ENCODE assay signal across 12 cellular contexts in the genomic region with DNA sequence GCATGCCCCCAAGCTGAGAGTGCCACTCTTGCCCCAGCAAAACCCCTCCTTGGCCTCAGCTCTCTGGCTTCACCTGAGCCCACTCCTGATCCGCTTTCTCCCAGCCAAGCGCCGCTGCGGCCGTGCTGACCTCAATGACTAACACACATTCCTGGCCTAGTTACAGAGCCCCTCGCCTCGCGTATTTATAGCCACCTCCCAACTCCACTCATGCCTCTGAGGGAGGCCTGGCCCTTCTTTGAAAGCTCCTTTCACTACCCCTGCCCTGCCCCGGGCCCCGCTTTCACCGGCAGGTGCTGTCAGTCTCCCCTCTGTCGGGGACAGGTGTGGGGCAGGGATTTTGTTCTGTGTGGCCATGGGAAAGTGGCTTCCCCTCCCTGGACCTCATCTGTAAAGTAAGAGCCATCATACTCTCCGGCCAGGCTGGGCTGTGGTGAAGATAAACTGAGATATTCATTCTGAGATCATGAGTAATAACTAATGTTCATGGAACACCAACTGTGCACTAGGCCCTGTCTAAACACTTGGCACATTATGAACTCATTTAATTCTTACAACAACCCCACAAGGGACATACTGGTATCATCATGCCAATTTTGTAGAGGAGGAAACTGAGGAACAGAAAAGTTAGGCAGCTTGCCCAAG. TPM values are rescaled to one million over a fixed set of nuclear protein-coding genes. Genes with fewer than 3 reads are reported as not detected.
DNase-seq lines count a peak whose midpoint lies in the region; ATAC-seq and TF ChIP-seq lines count a peak whose summit lies in the region.
"Had no signal": no experiment of that assay in that cellular context is flagged by ENCODE, and none has a peak within 500 bp of the region (broad histone marks: within the 10 kb centered on the region; RNA-seq: fewer than 3 reads in every experiment).

No MANE protein-coding gene starts in this region.

- no peak overlapping the region for H3K4me3 Mint-ChIP-seq in natural killer cell treated with Interleukin-12 subunit alpha and Interleukin-12 subunit beta and Interleukin-15 and Interleukin-18, amount 100 ng/mL, for 72 hours
- no peak overlapping the region for H3K4me3 Mint-ChIP-seq in natural killer cell
- H3K4me3 Mint-ChIP-seq in chondrocyte (ENCODE audit: unreplicated experiment): no peak overlapping the region
- no peak overlapping the region for H3K4me3 Mint-ChIP-seq in T-helper 17 cell

- H3K9me3 ChIP-seq in neuronal stem cell (replicated peaks in 1 of 2; ENCODE audit: control insufficient read depth in 2 of 2, insufficient read depth in 1 of 2, low read depth in 1 of 2, low read length in 2 of 2): peaks cover 0 to 1% of the 10 kb centered on the region in 2 donors
- H3K9me3 ChIP-seq in esophagus muscularis mucosa: no peaks in the 10 kb centered on the region
- no peaks in the 10 kb centered on the region for H3K9me3 ChIP-seq in T-helper 17 cell (ENCODE audit: control insufficient read depth, low read length, poor library complexity, severe bottlenecking)
- no peaks in the 10 kb centered on the region for H3K9me3 ChIP-seq in left lung

- H2AFZ ChIP-seq in neuronal stem cell (ENCODE audit: low read length): no peak overlapping the region
- H2AFZ ChIP-seq: parathyroid adenoma had no signal

- no peak overlapping the region for H2BK15ac ChIP-seq in neuronal stem cell (ENCODE audit: low read length)

- no peak overlapping the region for H3K27ac ChIP-seq in neuronal stem cell (replicated peaks; ENCODE audit: low read length)
- no peak overlapping the region for H3K27ac ChIP-seq in esophagus muscularis mucosa (replicated peaks in 1 of 4)
- H3K27ac ChIP-seq in left lung: no peak overlapping the region
- H3K27ac ChIP-seq: parathyroid adenoma had no signal

- H3K27me3 Mint-ChIP-seq in natural killer cell treated with Interleukin-12 subunit alpha and Interleukin-12 subunit beta and Interleukin-15 and Interleukin-18, amount 100 ng/mL, for 72 hours: peaks cover 15 to 17% of the 10 kb centered on the region in 2 donors
- H3K27me3 Mint-ChIP-seq in natural killer cell (ENCODE audit: low read depth in 2 of 2): peaks cover 11 to 23% of the 10 kb centered on the region in 2 donors
- peaks cover 22% of the 10 kb centered on the region for H3K27me3 Mint-ChIP-seq in chondrocyte (ENCODE audit: low read depth)
- H3K27me3 Mint-ChIP-seq in T-helper 17 cell: peaks cover 61% of the 10 kb centered on the region

- H2AK5ac ChIP-seq in neuronal stem cell (ENCODE audit: low read depth, low read length): peak overlapping the region; percentile 37

- H4K8ac ChIP-seq in neuronal stem cell (ENCODE audit: low read depth, low read length): no peak overlapping the region

- no peaks in the 10 kb centered on the region for H3K79me1 ChIP-seq in neuronal stem cell (ENCODE audit: low read depth, low read length)

- peak overlapping the region; percentile 15 for H3K14ac ChIP-seq in neuronal stem cell (ENCODE audit: low read length)

- no peak overlapping the region for H2BK12ac ChIP-seq in neuronal stem cell (ENCODE audit: low read length)

- H3K36me3 Mint-ChIP-seq in natural killer cell treated with Interleukin-12 subunit alpha and Interleukin-12 subunit beta and Interleukin-15 and Interleukin-18, amount 100 ng/mL, for 72 hours: no peaks in the 10 kb centered on the region
- H3K36me3 Mint-ChIP-seq in natural killer cell (no peaks in the 10 kb centered on the region), chondrocyte (ENCODE audit: low read depth) (no peaks in the 10 kb centered on the region), T-helper 17 cell (ENCODE audit: low read depth) (peaks cover 2% of the 10 kb centered on the region)

- no peaks in the 10 kb centered on the region for H3K4me1 Mint-ChIP-seq in natural killer cell treated with Interleukin-12 subunit alpha and Interleukin-12 subunit beta and Interleukin-15 and Interleukin-18, amount 100 ng/mL, for 72 hours (ENCODE audit: low read depth in 2 of 2)
- H3K4me1 Mint-ChIP-seq in natural killer cell (no peaks in the 10 kb centered on the region), chondrocyte (ENCODE audit: low read depth) (peaks cover 24% of the 10 kb centered on the region), T-helper 17 cell (peaks cover 2% of the 10 kb centered on the region)

- no peak for TF ChIP-seq EP300 in esophagus muscularis mucosa (IDR thresholded peaks at IDR 0.05)

- DNase-seq in natural killer cell treated with Interleukin-12 subunit alpha and Interleukin-12 subunit beta and Interleukin-15 and Interleukin-18, amount 100 ng/mL, for 72 hours (ENCODE audit: low spot score): peak; percentile 6
- DNase-seq in natural killer cell (no peak), chondrocyte (ENCODE audit: low spot score) (peak; percentile 84), neuronal stem cell (ENCODE audit: low spot score) (no peak), HUDEP-2 (lab: John Stamatoyannopoulos, UW; ENCODE audit: unreplicated experiment in 76 of 76) (no peak), esophagus muscularis mucosa (ENCODE audit: extremely low spot score) (no peak), T-helper 17 cell (no peak), left lung (no peak)
- DNase-seq: AML-193, T-helper 1 cell had no signal

- H3K9ac ChIP-seq in neuronal stem cell (ENCODE audit: low read depth, low read length, poor library complexity): peak overlapping the region; percentile 55
- H3K9ac ChIP-seq: parathyroid adenoma had no signal

- no peak for TF ChIP-seq POLR2A in esophagus muscularis mucosa (IDR thresholded peaks at IDR 0.05; ENCODE audit: low read depth)

- peak overlapping the region; percentile 42 for H3K18ac ChIP-seq in neuronal stem cell (ENCODE audit: low read length)

- H3K4ac ChIP-seq in neuronal stem cell (ENCODE audit: low read length): no peak overlapping the region

- no peak overlapping the region for H3K27ac Mint-ChIP-seq in natural killer cell treated with Interleukin-12 subunit alpha and Interleukin-12 subunit beta and Interleukin-15 and Interleukin-18, amount 100 ng/mL, for 72 hours
- H3K27ac Mint-ChIP-seq in natural killer cell: no peak overlapping the region
- peak overlapping the region; percentile 94 for H3K27ac Mint-ChIP-seq in chondrocyte (ENCODE audit: unreplicated experiment)
- no peak overlapping the region for H3K27ac Mint-ChIP-seq in T-helper 17 cell

- H2BK120ac ChIP-seq in neuronal stem cell (ENCODE audit: low read depth, low read length): no peak overlapping the region

- H2BK5ac ChIP-seq in neuronal stem cell (ENCODE audit: low read length): peak overlapping the region; percentile 10

- WGBS in neuronal stem cell (ENCODE audit: extremely low coverage in 2 of 2, insufficient read length in 2 of 2, insufficient replicate concordance in 1 of 2), 2 donors: no CpG with 5 or more reads among the region's 13 CpGs
- 75% methylated on average over 13 of the region's 13 CpGs for WGBS in esophagus muscularis mucosa

- no peak overlapping the region for H4K91ac ChIP-seq in neuronal stem cell (ENCODE audit: low read depth, low read length, poor library complexity)

- TF ChIP-seq CTCF in natural killer cell (IDR thresholded peaks at IDR 0.05) (no peak), chondrocyte (IDR thresholded peaks at IDR 0.05) (no peak), esophagus muscularis mucosa (IDR thresholded peaks at IDR 0.05) (no peak), left lung (IDR thresholded peaks at IDR 0.05) (no peak)

- peaks cover 0 to 42% (median 0%) of the 10 kb centered on the region in 3 experiments for H3K27me3 ChIP-seq in neuronal stem cell (ENCODE audit: control insufficient read depth in 3 of 3, insufficient read depth in 3 of 3, low read depth in 1 of 3, low read length in 3 of 3)
- peaks cover 0 to 53% (median 0%) of the 10 kb centered on the region in 4 donors for H3K27me3 ChIP-seq in esophagus muscularis mucosa
- peaks cover 0 to 38% of the 10 kb centered on the region in 2 donors for H3K27me3 ChIP-seq in left lung

- no peak overlapping the region for H3K4me2 ChIP-seq in neuronal stem cell (ENCODE audit: insufficient read depth, low read length, poor library complexity, severe bottlenecking)

- H3K36me3 ChIP-seq in neuronal stem cell (replicated peaks in 1 of 2; ENCODE audit: control insufficient read depth in 2 of 2, insufficient read depth in 2 of 2, low read length in 2 of 2) (no peaks in the 10 kb centered on the region), esophagus muscularis mucosa (no peaks in the 10 kb centered on the region), left lung (no peaks in the 10 kb centered on the region)

- no peaks in the 10 kb centered on the region for H3K9me3 Mint-ChIP-seq in natural killer cell treated with Interleukin-12 subunit alpha and Interleukin-12 subunit beta and Interleukin-15 and Interleukin-18, amount 100 ng/mL, for 72 hours
- H3K9me3 Mint-ChIP-seq in natural killer cell (no peaks in the 10 kb centered on the region), chondrocyte (ENCODE audit: low read depth) (no peaks in the 10 kb centered on the region)

- H3K4me3 ChIP-seq in neuronal stem cell (ENCODE audit: low read length in 2 of 2): no peak overlapping the region
- H3K4me3 ChIP-seq in esophagus muscularis mucosa: no peak overlapping the region
- no peak overlapping the region for H3K4me3 ChIP-seq in left lung

- peak overlapping the region; percentile 13 for H3K23ac ChIP-seq in neuronal stem cell (ENCODE audit: low read depth, low read length, poor library complexity)

- intact Hi-C loops in natural killer cell (cut with micrococcal nuclease) (no loop called here), esophagus muscularis mucosa (cut with DNase I) (no loop called here), left lung (cut with DNase I) (no loop called here)

- H3K4me1 ChIP-seq in neuronal stem cell (ENCODE audit: control insufficient read depth in 2 of 2, insufficient read depth in 1 of 2, low read depth in 1 of 2, low read length in 2 of 2): peaks cover 0 to 5% of the 10 kb centered on the region in 2 donors
- peaks cover 0 to 4% (median 0%) of the 10 kb centered on the region in 4 donors for H3K4me1 ChIP-seq in esophagus muscularis mucosa
- no peaks in the 10 kb centered on the region for H3K4me1 ChIP-seq in left lung

- ATAC-seq in natural killer cell treated with Interleukin-12 subunit alpha and Interleukin-12 subunit beta and Interleukin-15 and Interleukin-18, amount 100 ng/mL, for 72 hours: no peak
- no peak for ATAC-seq in natural killer cell
- ATAC-seq in T-helper 17 cell: no peak
- no peak for ATAC-seq in left lung

RNA-seq across cellular contexts. Expression of a gene that starts 13.2 kb away (rescaled TPM):
- not detected for total RNA-seq in natural killer cell treated with Interleukin-12 subunit alpha and Interleukin-12 subunit beta and Interleukin-15 and Interleukin-18, amount 100 ng/mL, for 72 hours
- total RNA-seq in natural killer cell (not detected), chondrocyte (0.08 to 0.25 TPM (median 0.24 TPM) in 3 replicates), esophagus muscularis mucosa (under 1 TPM; under 0.01 to 0.75 (median 0.39) TPM), T-helper 17 cell (not detected), left lung (under 1 TPM in 1 of 2 donors, not detected in 1; 0.18 TPM)
- 0.15 TPM for polyA plus RNA-seq in neuronal stem cell (2013, experiment 1 of 2)
- 0.17 TPM for polyA plus RNA-seq in neuronal stem cell (2013, experiment 2 of 2)
- total RNA-seq: activated CD8-positive, alpha-beta memory T cell treated with anti-CD3 and anti-CD28 coated beads for 36 hours had no signal

Comparison
In these comparisons a context has a peak if more than half of its experiments do, and no peak if none do; other contexts are left out.
1. DNase-seq: peak in natural killer cell treated with Interleukin-12 subunit alpha and Interleukin-12 subunit beta and Interleukin-15 and Interleukin-18, amount 100 ng/mL, for 72 hours (single experiment) and chondrocyte (single experiment); none in natural killer cell (single experiment), neuronal stem cell (single experiment), HUDEP-2 (0 of 76), esophagus muscularis mucosa (single experiment), T-helper 17 cell (0 of 3) and left lung (0 of 2).